ENCODE assay signal across 1 cellular context in genomic region chr3:10470666-10471336, GRCh38.
TF ChIP-seq lines count a peak whose summit lies in the region.

No MANE protein-coding gene starts in this region.

TF ChIP-seq in GM23338, 12 proteins besides CTCF, POLR2A, EP300 and RAD21 (continued from another document):
- TF ChIP-seq ETS1 (IDR thresholded peaks at IDR 0.05), result no peak
- TF ChIP-seq REST (IDR thresholded peaks at IDR 0.05; ENCODE audit: unreplicated experiment), result no peak
- TF ChIP-seq EZH2phosphoT487 (IDR thresholded peaks at IDR 0.05; ENCODE audit: unreplicated experiment), result no peak
